8 cellular contexts compared by ENCODE assay signal in genomic region chr1:109248797-109249629, GRCh38.
DNase-seq lines count a peak whose midpoint lies in the region; ATAC-seq and TF ChIP-seq lines count a peak whose summit lies in the region.

Gene CELSR2 (plus strand): TSS chr1:109249539. CDS start chr1:109250080, 541 bp downstream.

- H3K4me3 ChIP-seq in DOHH2 (ENCODE audit: low read length), result peak within 1 kb of the TSS; percentile 62

- DNase-seq in Kasumi-1 (lab: John Stamatoyannopoulos, UW) (peak; percentile 44 to 49), SW480 (ENCODE audit: low spot score) (peak; percentile 75), anterior cingulate cortex (lab: John Stamatoyannopoulos, UW) (peak in 40 of 58 donors; percentile 29 to 77 (median 50)), hepatic stellate cell (ENCODE audit: low spot score) (peak; percentile 84), retina (peak; percentile 90)

- peaks cover 20% of the 10 kb centered on the region for H3K4me1 ChIP-seq in DOHH2 (ENCODE audit: control insufficient read depth, low read length)

- TF ChIP-seq CTCF in DOHH2 (IDR thresholded peaks at IDR 0.05; ENCODE audit: low read depth, low read length, poor library complexity, severe bottlenecking), result no peak

- ATAC-seq in GM21723 (IDR thresholded peaks at IDR 0.05; ENCODE audit: unreplicated experiment) (peak; percentile 89), GM18519 (IDR thresholded peaks at IDR 0.05; ENCODE audit: low FRiP score, unreplicated experiment) (no peak)

- H3K27ac ChIP-seq in DOHH2 (ENCODE audit: low read depth, low read length), result no peak within 1 kb of the TSS

- peaks cover 18% of the 10 kb centered on the region for H3K27me3 ChIP-seq in DOHH2 (ENCODE audit: control insufficient read depth, low read length)

- no peaks in the 10 kb centered on the region for H4K20me1 ChIP-seq in DOHH2 (ENCODE audit: control insufficient read depth, insufficient read depth, low read depth, low read length)

- no peaks in the 10 kb centered on the region for H3K9me3 ChIP-seq in DOHH2 (ENCODE audit: control insufficient read depth, insufficient read depth, low read length)

- H3F3A ChIP-seq in DOHH2 (ENCODE audit: control insufficient read depth, insufficient read depth), result no peaks in the 10 kb centered on the region

- H3K4me2 ChIP-seq in DOHH2 (ENCODE audit: low read length), result peak within 1 kb of the TSS; percentile 63

- H3K9me2 ChIP-seq in DOHH2 (replicated peaks; ENCODE audit: control insufficient read depth, low read length), result no peaks in the 10 kb centered on the region

- no peaks in the 10 kb centered on the region for H3K79me2 ChIP-seq in DOHH2 (ENCODE audit: control insufficient read depth, low read length)

- no peaks in the 10 kb centered on the region for H3K36me3 ChIP-seq in DOHH2 (ENCODE audit: control insufficient read depth, low read length)
